Comparison of ENCODE assay signal across 10 cellular contexts in the genomic region with DNA sequence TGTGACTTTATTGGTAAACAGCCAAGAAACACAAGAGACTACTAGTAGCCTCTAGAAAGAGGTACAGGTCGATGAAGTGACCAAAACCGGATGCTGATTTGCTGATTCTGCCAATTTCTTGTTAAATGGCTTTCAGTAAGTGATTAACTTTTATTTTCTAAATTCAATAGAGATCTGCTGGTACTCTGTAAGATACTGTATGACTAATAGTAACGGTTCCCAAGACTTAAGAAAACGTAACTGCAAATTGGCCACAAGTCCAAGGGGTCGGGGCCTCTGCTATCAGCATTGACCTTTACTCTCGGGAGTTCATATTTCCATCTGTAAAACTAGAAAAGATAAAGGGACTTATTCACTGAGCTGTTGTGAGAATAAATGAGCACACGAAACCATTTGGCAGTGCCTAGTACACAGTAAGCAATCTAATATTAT. TPM values are rescaled to one million over a fixed set of nuclear protein-coding genes. Genes with fewer than 3 reads are reported as not detected.
DNase-seq lines count a peak whose midpoint lies in the region; ATAC-seq and TF ChIP-seq lines count a peak whose summit lies in the region.
"Had no signal": no experiment of that assay in that cellular context is flagged by ENCODE, and none has a peak within 500 bp of the region (broad histone marks: within the 10 kb centered on the region; RNA-seq: fewer than 3 reads in every experiment).

No MANE protein-coding gene starts in this region.

- TF ChIP-seq CTCF in astrocyte of the spinal cord (IDR thresholded peaks at IDR 0.05; ENCODE audit: low read depth, low read length), result no peak
- TF ChIP-seq CTCF in osteoblast (IDR thresholded peaks at IDR 0.05; ENCODE audit: extremely low read depth, low read depth, low read length), result no peak

- in situ Hi-C loops in astrocyte of the spinal cord (cut with HindIII; ENCODE audit: low sequenced_read_pairs), result no loop called here

- H3K27ac ChIP-seq in osteoblast (ENCODE audit: low read depth, low read length), result no peak overlapping the region
- H3K27ac ChIP-seq: neutrophil had no signal

- H3K4me1 ChIP-seq in osteoblast (ENCODE audit: insufficient read depth, low read length), result peaks cover 10% of the 10 kb centered on the region

- H3K79me2 ChIP-seq in osteoblast (ENCODE audit: insufficient read depth, low read length), result peaks cover 63% of the 10 kb centered on the region

- peak overlapping the region; percentile 82 for H3K4me2 ChIP-seq in osteoblast (ENCODE audit: insufficient read depth, low read length)

- H3K4me3 ChIP-seq in astrocyte of the spinal cord (ENCODE audit: low read depth, low read length) (peak overlapping the region; percentile 72), osteoblast (ENCODE audit: insufficient read depth, low read length) (peak overlapping the region; percentile 45)

- ATAC-seq in GM18511 (IDR thresholded peaks at IDR 0.05; ENCODE audit: unreplicated experiment) (peak; percentile 49), HG03460 (IDR thresholded peaks at IDR 0.05; ENCODE audit: unreplicated experiment) (peak; percentile 24)

- DNase-seq in astrocyte of the spinal cord (ENCODE audit: low read depth, low spot score) (no peak), osteoblast (ENCODE audit: insufficient read length, low spot score, missing footprints) (no peak), DMS153 treated with DMSO at 0.1 percent for 48 hours (lab: John Stamatoyannopoulos, UW; ENCODE audit: unreplicated experiment) (no peak), NCI-H128 (lab: John Stamatoyannopoulos, UW; ENCODE audit: unreplicated experiment) (no peak), islet precursor cell (no peak), SHP77 treated with DMSO at 0.1 percent for 48 hours (lab: John Stamatoyannopoulos, UW) (no peak)
- DNase-seq: NCI-H2227 treated with DMSO at 0.1 percent for 48 hours had no signal

- peaks cover 16% of the 10 kb centered on the region for H4K20me1 ChIP-seq in osteoblast (ENCODE audit: insufficient read depth, low read length)

- peaks cover 10% of the 10 kb centered on the region for H3K36me3 ChIP-seq in osteoblast (ENCODE audit: insufficient read depth, low read length)
- H3K36me3 ChIP-seq: neutrophil had no signal

- H3K27me3 ChIP-seq in osteoblast (ENCODE audit: insufficient read depth, low read length), result no peaks in the 10 kb centered on the region

- H2AFZ ChIP-seq in osteoblast (ENCODE audit: low read length), result no peak overlapping the region

- H3K9me3 ChIP-seq in osteoblast (ENCODE audit: low read depth, low read length), result no peaks in the 10 kb centered on the region
- H3K9me3 ChIP-seq: neutrophil had no signal

RNA-seq across cellular contexts. Expression of a gene that starts 1.4 kb away (rescaled TPM):
- total RNA-seq in osteoblast, result 65.5 and 67.2 TPM in 2 replicates
